In genomic region chr20:5654557-5654956, GRCh38 we compare ENCODE assay signal across 1 cellular context.
TF ChIP-seq lines count a peak whose summit lies in the region.

No MANE protein-coding gene starts in this region.

TF ChIP-seq in HepG2, 621 proteins besides CTCF, POLR2A, EP300 and RAD21 (continued from another document):
- TF ChIP-seq TFE3 (CRISPR knock-in tag; IDR thresholded peaks at IDR 0.05) = peak; percentile 67
- TF ChIP-seq TFAP4 (IDR thresholded peaks at IDR 0.05; ENCODE audit: borderline replicate concordance, low read depth) = no peak
- TF ChIP-seq ZHX1 (CRISPR knock-in tag; IDR thresholded peaks at IDR 0.05; ENCODE audit: low read depth) = no peak
- TF ChIP-seq GATAD1 (CRISPR knock-in tag; IDR thresholded peaks at IDR 0.05) = no peak
- TF ChIP-seq MTA1 (CRISPR knock-in tag; IDR thresholded peaks at IDR 0.05; ENCODE audit: borderline replicate concordance) = no peak
- TF ChIP-seq POGK (CRISPR knock-in tag; conservative IDR thresholded peaks at IDR 0.05) = no peak
- no peak for TF ChIP-seq ZBTB40 (IDR thresholded peaks at IDR 0.05)
- TF ChIP-seq ZBTB40 (CRISPR knock-in tag; IDR thresholded peaks at IDR 0.05) = no peak
- no peak for TF ChIP-seq ATF4 (CRISPR knock-in tag; IDR thresholded peaks at IDR 0.05)
- no peak for TF ChIP-seq REXO4 (CRISPR knock-in tag; IDR thresholded peaks at IDR 0.05; ENCODE audit: borderline replicate concordance)
- TF ChIP-seq THAP8 (CRISPR knock-in tag; IDR thresholded peaks at IDR 0.05; ENCODE audit: borderline replicate concordance) = no peak
- TF ChIP-seq ZMAT3 (CRISPR knock-in tag; conservative IDR thresholded peaks at IDR 0.05) = no peak
- no peak for TF ChIP-seq ZNF629 (CRISPR knock-in tag; conservative IDR thresholded peaks at IDR 0.05)
- no peak for TF ChIP-seq GMEB2 (CRISPR knock-in tag; IDR thresholded peaks at IDR 0.05; ENCODE audit: low read depth)
- no peak for TF ChIP-seq KAT2B (IDR thresholded peaks at IDR 0.05; ENCODE audit: borderline replicate concordance, low read depth, low read length)
- TF ChIP-seq CREM (IDR thresholded peaks at IDR 0.05) = peak; percentile 44
- TF ChIP-seq CREM (CRISPR knock-in tag; IDR thresholded peaks at IDR 0.05) = no peak
- no peak for TF ChIP-seq ZNF772 (CRISPR knock-in tag; IDR thresholded peaks at IDR 0.05)
- no peak for TF ChIP-seq MNT (IDR thresholded peaks at IDR 0.05)
- no peak; a peak in 1 of 4 replicates for TF ChIP-seq NR2F1 (CRISPR knock-in tag; IDR thresholded peaks at IDR 0.05)
- no peak for TF ChIP-seq SRSF4 (IDR thresholded peaks at IDR 0.05; ENCODE audit: low read depth, low read length, poor library complexity, severe bottlenecking)
- no peak for TF ChIP-seq GLI4 (CRISPR knock-in tag; IDR thresholded peaks at IDR 0.05; ENCODE audit: borderline replicate concordance)
- TF ChIP-seq KLF6 (CRISPR knock-in tag; IDR thresholded peaks at IDR 0.05) = no peak
- no peak for TF ChIP-seq ZNF382 (CRISPR knock-in tag; IDR thresholded peaks at IDR 0.05; ENCODE audit: borderline replicate concordance)
- peak; percentile 83 for TF ChIP-seq RARA (CRISPR knock-in tag; IDR thresholded peaks at IDR 0.05)
- TF ChIP-seq JARID2 (CRISPR knock-in tag; IDR thresholded peaks at IDR 0.05; ENCODE audit: insufficient replicate concordance) = no peak
- TF ChIP-seq CENPT (CRISPR knock-in tag; IDR thresholded peaks at IDR 0.05; ENCODE audit: low read depth) = no peak
- TF ChIP-seq ZNF550 (CRISPR knock-in tag; IDR thresholded peaks at IDR 0.05; ENCODE audit: borderline replicate concordance) = no peak
- no peak for TF ChIP-seq WIZ (CRISPR knock-in tag; IDR thresholded peaks at IDR 0.05)
- no peak for TF ChIP-seq TIGD3 (CRISPR knock-in tag; IDR thresholded peaks at IDR 0.05; ENCODE audit: borderline replicate concordance)
- no peak for TF ChIP-seq ZBTB38 (CRISPR knock-in tag; IDR thresholded peaks at IDR 0.05)
- no peak for TF ChIP-seq U2AF2 (IDR thresholded peaks at IDR 0.05; ENCODE audit: low read depth, low read length)
- no peak for TF ChIP-seq NR3C1 (CRISPR knock-in tag; IDR thresholded peaks at IDR 0.05)
- no peak for TF ChIP-seq ZNF678 (CRISPR knock-in tag; IDR thresholded peaks at IDR 0.05)
- no peak for TF ChIP-seq ZNF713 (CRISPR knock-in tag; IDR thresholded peaks at IDR 0.05)
